ENCODE assay signal across 1 cellular context in genomic region chr16:296806-297510, GRCh38.
TF ChIP-seq lines count a peak whose summit lies in the region.

No MANE protein-coding gene starts in this region.

TF ChIP-seq in H1, 55 proteins besides CTCF, POLR2A, EP300 and RAD21:
- TF ChIP-seq KDM1A (IDR thresholded peaks at IDR 0.05; ENCODE audit: borderline replicate concordance, low read length) (no peak), NRF1 (IDR thresholded peaks at IDR 0.05; ENCODE audit: low read depth, low read length) (no peak), TEAD4 (IDR thresholded peaks at IDR 0.05; ENCODE audit: low read depth, low read length) (no peak), HDAC2 (IDR thresholded peaks at IDR 0.05; ENCODE audit: borderline replicate concordance in 1 of 2, low read depth in 2 of 2, low read length in 2 of 2) (no peak), SP4 (IDR thresholded peaks at IDR 0.05; ENCODE audit: low read length) (no peak), KDM5A (IDR thresholded peaks at IDR 0.05; ENCODE audit: low read length) (no peak), SIN3A (conservative IDR thresholded peaks at IDR 0.05 in 1 of 2, IDR thresholded peaks at IDR 0.05 in 1 of 2; ENCODE audit: low read depth in 1 of 2, low read length in 2 of 2) (no peak), ZNF274 (IDR thresholded peaks at IDR 0.05; ENCODE audit: borderline replicate concordance, extremely low read depth, low read length) (no peak), TAF7 (optimal IDR thresholded peaks at IDR 0.05; ENCODE audit: borderline replicate concordance, low read depth, low read length) (no peak), SAP30 (IDR thresholded peaks at IDR 0.05; ENCODE audit: insufficient read depth, insufficient replicate concordance, low read length) (no peak), BACH1 (IDR thresholded peaks at IDR 0.05; ENCODE audit: low read length) (no peak), FOSL1 (IDR thresholded peaks at IDR 0.05; ENCODE audit: insufficient read depth, low read depth, low read length) (no peak), GABPA (IDR thresholded peaks at IDR 0.05; ENCODE audit: borderline replicate concordance, insufficient read depth, low read length) (no peak), SP2 (IDR thresholded peaks at IDR 0.05; ENCODE audit: low read length) (no peak)
